8 cellular contexts compared by ENCODE assay signal in the genomic region with DNA sequence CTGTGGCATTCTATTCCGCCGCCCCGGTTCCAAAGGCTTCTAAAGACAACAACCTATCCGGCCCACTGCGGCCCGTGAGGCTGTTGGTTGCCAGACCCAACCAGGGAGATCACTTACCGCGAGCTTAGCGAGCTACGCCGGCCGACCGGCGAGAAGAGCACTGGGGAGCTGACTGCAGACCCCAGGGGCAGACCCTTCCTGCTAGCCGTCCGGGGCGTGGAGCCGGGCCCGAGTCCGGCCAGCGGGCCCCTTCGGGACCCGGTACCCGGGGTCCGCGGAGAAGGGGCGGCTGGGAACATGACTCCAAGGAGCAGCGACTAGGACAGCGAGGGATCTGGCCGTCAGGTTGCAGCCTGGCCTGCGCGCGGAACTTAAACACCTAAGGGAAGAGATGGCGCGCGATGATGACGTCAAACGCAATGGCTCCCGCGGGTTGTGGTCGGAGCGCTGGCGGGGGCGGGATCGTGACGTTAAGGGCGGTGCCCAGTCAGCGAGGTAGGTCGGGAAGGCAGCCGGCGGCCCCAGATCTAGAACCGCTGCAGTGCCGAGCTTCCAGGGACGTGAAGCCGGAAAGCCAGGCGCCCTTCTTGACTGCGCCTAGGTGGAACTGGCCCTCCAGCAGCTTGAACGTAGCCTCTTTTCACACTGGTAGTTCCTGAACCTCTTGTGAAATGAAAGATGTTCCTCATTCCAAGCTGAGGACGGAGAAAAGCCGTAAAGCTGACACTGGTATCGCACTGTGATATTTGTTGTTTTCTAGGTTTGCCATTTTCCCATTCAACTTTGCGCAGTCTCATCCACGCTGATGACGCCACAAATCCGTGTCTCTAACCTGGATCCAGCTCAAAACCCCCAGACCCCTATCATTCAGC. TPM values are rescaled to one million over a fixed set of nuclear protein-coding genes. Genes with fewer than 3 reads are reported as not detected.
DNase-seq lines count a peak whose midpoint lies in the region; ATAC-seq and TF ChIP-seq lines count a peak whose summit lies in the region.

Gene NUP133 (minus strand): TSS at position 391 of the 872 bp plus-strand sequence. CDS start 92 bp downstream, at position 299.

- CTCF ChIA-PET in activated CD4-positive, alpha-beta T cell treated with anti-CD3 and anti-CD28 coated beads for 36 hours (lab: Charles Lee) = interaction anchor here (0.6 to 2.1 kb wide), 5 partner anchors 12 to 254 kb away, joined by 3 to 8 read pairs (median 3); no protein-coding TSS in a partner anchor

- intact Hi-C loops in activated CD4-positive, alpha-beta T cell treated with anti-CD3 and anti-CD28 coated beads for 36 hours (cut with DNase I, micrococcal nuclease) = loop anchor here (1.0 to 10.0 kb wide), 10 partner anchors 50 to 1469 kb away; partner anchors contain the start of genes ABCB10 (in 2 of the 2), TAF5L (in 2 of the 2), URB2 (in 2 of the 2) and ARV1 (in 1 of the 2)

- H3K27ac Mint-ChIP-seq in activated CD4-positive, alpha-beta T cell treated with anti-CD3 and anti-CD28 coated beads for 36 hours = peak within 1 kb of the TSS; percentile 92

- no peaks in the 10 kb centered on the region for H3K27me3 Mint-ChIP-seq in activated CD4-positive, alpha-beta T cell treated with anti-CD3 and anti-CD28 coated beads for 36 hours

- peak within 1 kb of the TSS; percentile 86 for H3K4me3 ChIP-seq in choroid plexus epithelial cell (ENCODE audit: low read depth, low read length)

- peaks cover 24% of the 10 kb centered on the region for H3K4me1 Mint-ChIP-seq in activated CD4-positive, alpha-beta T cell treated with anti-CD3 and anti-CD28 coated beads for 36 hours

- POLR2A ChIA-PET in activated CD4-positive, alpha-beta T cell treated with anti-CD3 and anti-CD28 coated beads for 36 hours (lab: Charles Lee) = interaction anchor here (0.7 to 2.2 kb wide), 6 partner anchors 10 to 1043 kb away, joined by 3 to 7 read pairs (median 4); partner anchors contain the start of gene ABCB10

- H3K36me3 Mint-ChIP-seq in activated CD4-positive, alpha-beta T cell treated with anti-CD3 and anti-CD28 coated beads for 36 hours (ENCODE audit: low read depth) = peaks cover 7% of the 10 kb centered on the region

- DNase-seq in Ammon's horn (ENCODE audit: low spot score) = peak; percentile 99
- peak; percentile 82 for DNase-seq in GM19238 (ENCODE audit: insufficient read length, low spot score)
- DNase-seq in NCI-H524 (lab: John Stamatoyannopoulos, UW) = peak; percentile 88 to 95
- peak; percentile 100 for DNase-seq in activated CD4-positive, alpha-beta T cell treated with anti-CD3 and anti-CD28 coated beads for 36 hours
- peak; percentile 99 for DNase-seq in choroid plexus epithelial cell (ENCODE audit: low read depth)
- peak; percentile 92 for DNase-seq in kidney glomerular epithelial cell (lab: John Stamatoyannopoulos, UW)
- peak; percentile 93 to 99 for DNase-seq in stimulated activated CD4-positive, alpha-beta T cell treated with anti-CD3 and anti-CD28 coated beads, Interleukin-1b, Interleukin-23, amount 100 ng/mL, for 1 hour (ENCODE audit: low read depth in 2 of 2)

- no peaks in the 10 kb centered on the region for H3K9me3 Mint-ChIP-seq in activated CD4-positive, alpha-beta T cell treated with anti-CD3 and anti-CD28 coated beads for 36 hours (ENCODE audit: low read depth)

- ATAC-seq in HG03442 (IDR thresholded peaks at IDR 0.05; ENCODE audit: unreplicated experiment) = peak; percentile 87
- ATAC-seq in activated CD4-positive, alpha-beta T cell treated with anti-CD3 and anti-CD28 coated beads for 36 hours = peak; percentile 95

- H3K4me3 Mint-ChIP-seq in activated CD4-positive, alpha-beta T cell treated with anti-CD3 and anti-CD28 coated beads for 36 hours = peak within 1 kb of the TSS; percentile 95

- no peak for TF ChIP-seq CTCF in choroid plexus epithelial cell (conservative IDR thresholded peaks at IDR 0.05; ENCODE audit: low read depth, low read length)

RNA-seq across cellular contexts. Expression of gene NUP133, which starts in this region (rescaled TPM):
- total RNA-seq in activated CD4-positive, alpha-beta T cell treated with anti-CD3 and anti-CD28 coated beads for 36 hours = 10 to 100 TPM; 53.5 to 57.5 TPM

Comparison
In these comparisons a context has a peak if more than half of its experiments do, and no peak if none do; other contexts are left out.
1. Peak in every context shown above with its lines: DNase-seq, ATAC-seq and H3K4me3 ChIP-seq.